13 cellular contexts compared by ENCODE assay signal in genomic region chr9:133939386-133939785, GRCh38.
"Had no signal": no experiment of that assay in that cellular context is flagged by ENCODE, and none has a peak within 500 bp of the region (broad histone marks: within the 10 kb centered on the region; RNA-seq: fewer than 3 reads in every experiment).

No MANE protein-coding gene starts in this region.

- ATAC-seq: gastroesophageal sphincter; left lobe of liver; natural killer cell treated with Interleukin-12 subunit alpha and Interleukin-12 subunit beta and Interleukin-15 and Interleukin-18, amount 100 ng/mL, for 72 hours; sciatic nerve; T-cell had no signal

- H3K9me3 ChIP-seq: gastroesophageal sphincter, prostate gland, thoracic aorta had no signal

- H3K27ac Mint-ChIP-seq: activated naive CD4-positive, alpha-beta T cell treated with anti-CD3 and anti-CD28 coated beads, Interleukin-2, amount 10 ng/mL, durations not matched to agents 7 days and 5 days; natural killer cell treated with Interleukin-12 subunit alpha and Interleukin-12 subunit beta and Interleukin-15 and Interleukin-18, amount 100 ng/mL, for 72 hours; T-cell had no signal

- H3K4me1 Mint-ChIP-seq: activated naive CD4-positive, alpha-beta T cell treated with anti-CD3 and anti-CD28 coated beads, Interleukin-2, amount 10 ng/mL, durations not matched to agents 7 days and 5 days; T-cell had no signal

- H3K4me3 Mint-ChIP-seq: activated naive CD4-positive, alpha-beta T cell treated with anti-CD3 and anti-CD28 coated beads, Interleukin-2, amount 10 ng/mL, durations not matched to agents 7 days and 5 days; natural killer cell treated with Interleukin-12 subunit alpha and Interleukin-12 subunit beta and Interleukin-15 and Interleukin-18, amount 100 ng/mL, for 72 hours; T-cell had no signal

- H3K27ac ChIP-seq: dorsolateral prefrontal cortex, gastroesophageal sphincter, prostate gland, thoracic aorta, VCaP had no signal

- H3K27me3 ChIP-seq: dorsolateral prefrontal cortex, gastroesophageal sphincter had no signal

- H3K27me3 Mint-ChIP-seq: activated naive CD4-positive, alpha-beta T cell treated with anti-CD3 and anti-CD28 coated beads, Interleukin-2, amount 10 ng/mL, durations not matched to agents 7 days and 5 days; natural killer cell treated with Interleukin-12 subunit alpha and Interleukin-12 subunit beta and Interleukin-15 and Interleukin-18, amount 100 ng/mL, for 72 hours; T-cell had no signal

- H3K9me3 Mint-ChIP-seq: activated naive CD4-positive, alpha-beta T cell treated with anti-CD3 and anti-CD28 coated beads, Interleukin-2, amount 10 ng/mL, durations not matched to agents 7 days and 5 days; natural killer cell treated with Interleukin-12 subunit alpha and Interleukin-12 subunit beta and Interleukin-15 and Interleukin-18, amount 100 ng/mL, for 72 hours; T-cell had no signal

- DNase-seq: activated CD4-positive, alpha-beta T cell treated with anti-CD3 and anti-CD28 coated beads, Interleukin-2, amount 50 U/mL, for 48 hours; activated naive CD4-positive, alpha-beta T cell treated with anti-CD3 and anti-CD28 coated beads, Interleukin-2, amount 10 ng/mL, durations not matched to agents 7 days and 5 days; activated T-cell treated with anti-CD3 and anti-CD28 coated beads, Interleukin-2, amount 50 U/mL, for 1 hour; dorsolateral prefrontal cortex; mammary epithelial cell; T-cell had no signal

- H3K36me3 Mint-ChIP-seq: activated naive CD4-positive, alpha-beta T cell treated with anti-CD3 and anti-CD28 coated beads, Interleukin-2, amount 10 ng/mL, durations not matched to agents 7 days and 5 days; natural killer cell treated with Interleukin-12 subunit alpha and Interleukin-12 subunit beta and Interleukin-15 and Interleukin-18, amount 100 ng/mL, for 72 hours; T-cell had no signal

- H3K4me1 ChIP-seq: prostate gland had no signal
